8 cellular contexts compared by ENCODE assay signal in genomic region chr3:172104471-172105072, GRCh38.
DNase-seq lines count a peak whose midpoint lies in the region; ATAC-seq, FAIRE-seq and TF ChIP-seq lines count a peak whose summit lies in the region.
"Had no signal": no experiment of that assay in that cellular context is flagged by ENCODE, and none has a peak within 500 bp of the region (broad histone marks: within the 10 kb centered on the region; RNA-seq: fewer than 3 reads in every experiment).

No MANE protein-coding gene starts in this region.

- TF ChIP-seq CTCF in HFFc6 (IDR thresholded peaks at IDR 0.05) (no peak), heart left ventricle (IDR thresholded peaks at IDR 0.05) (no peak), progenitor cell of endocrine pancreas (IDR thresholded peaks at IDR 0.05; ENCODE audit: unreplicated experiment) (no peak)

- H3K27me3 ChIP-seq in heart left ventricle = no peaks in the 10 kb centered on the region

- no peak for DNase-seq in HFFc6
- peak; percentile 44 for DNase-seq in NCI-H774 (lab: John Stamatoyannopoulos, UW)
- DNase-seq in heart left ventricle = peak in 1 of 5 donors; percentile 43
- DNase-seq in progenitor cell of endocrine pancreas (ENCODE audit: low spot score, unreplicated experiment) = no peak
- no peak for DNase-seq in urothelium cell line (ENCODE audit: low spot score)
- no peak for DNase-seq in activated naive CD4-positive, alpha-beta T cell treated with anti-CD3 and anti-CD28 coated beads for 36 hours
- no peak for DNase-seq in activated naive CD4-positive, alpha-beta T cell treated with Interleukin-2 at 50 U/mL for 16 hours
- DNase-seq: SIG-M5 had no signal

- peak overlapping the region in 3 of 12 donors; percentile 15 to 35 (median 20) for H3K27ac ChIP-seq in heart left ventricle

- H3K4me1 ChIP-seq in heart left ventricle = peaks cover 9 to 94% (median 81%) of the 10 kb centered on the region in 12 donors

- CTCF ChIA-PET in activated naive CD4-positive, alpha-beta T cell treated with anti-CD3 and anti-CD28 coated beads for 36 hours (lab: Charles Lee) = interaction anchor here (0.6 to 1.0 kb wide), 3 partner anchors 69 to 1050 kb away, joined by 3 to 6 read pairs (median 4); no protein-coding TSS in a partner anchor

- peaks cover 23% of the 10 kb centered on the region; the same call in 1 of the 2 replicates for H3K36me3 Mint-ChIP-seq in HFFc6 (ENCODE audit: low read depth)
- peaks cover 7% of the 10 kb centered on the region for H3K36me3 Mint-ChIP-seq in progenitor cell of endocrine pancreas (ENCODE audit: insufficient read depth)
- peaks cover 2% of the 10 kb centered on the region for H3K36me3 Mint-ChIP-seq in activated naive CD4-positive, alpha-beta T cell treated with anti-CD3 and anti-CD28 coated beads for 36 hours (ENCODE audit: low read depth)

- TF ChIP-seq POLR2A in heart left ventricle (IDR thresholded peaks at IDR 0.05) = no peak

- no peak overlapping the region for H3K4me3 ChIP-seq in heart left ventricle

- H3K9me3 ChIP-seq in heart left ventricle = no peaks in the 10 kb centered on the region

- H3K9me3 Mint-ChIP-seq in HFFc6 (no peaks in the 10 kb centered on the region), progenitor cell of endocrine pancreas (ENCODE audit: low read depth) (no peaks in the 10 kb centered on the region)
- H3K9me3 Mint-ChIP-seq in activated naive CD4-positive, alpha-beta T cell treated with anti-CD3 and anti-CD28 coated beads for 36 hours = no peaks in the 10 kb centered on the region

- WGBS in heart left ventricle, 4 donors = 47 to 60% (median 56%) methylated on average over 2 of the region's 2 CpGs

- H3K4me3 Mint-ChIP-seq in HFFc6 (no peak overlapping the region), progenitor cell of endocrine pancreas (ENCODE audit: low read depth) (peak overlapping the region; percentile 51)
- no peak overlapping the region for H3K4me3 Mint-ChIP-seq in activated naive CD4-positive, alpha-beta T cell treated with anti-CD3 and anti-CD28 coated beads for 36 hours

- no peak for FAIRE-seq in urothelium cell line (lab: Jason Lieb, UNC)

- H3K27ac Mint-ChIP-seq in HFFc6 = peak overlapping the region; percentile 76
- peak overlapping the region; percentile 40 for H3K27ac Mint-ChIP-seq in progenitor cell of endocrine pancreas
- no peak overlapping the region for H3K27ac Mint-ChIP-seq in activated naive CD4-positive, alpha-beta T cell treated with anti-CD3 and anti-CD28 coated beads for 36 hours

- peaks cover 80% of the 10 kb centered on the region for H3K4me1 Mint-ChIP-seq in HFFc6 (ENCODE audit: low read depth)
- peaks cover 72% of the 10 kb centered on the region for H3K4me1 Mint-ChIP-seq in progenitor cell of endocrine pancreas (ENCODE audit: low read depth)
- H3K4me1 Mint-ChIP-seq in activated naive CD4-positive, alpha-beta T cell treated with anti-CD3 and anti-CD28 coated beads for 36 hours (ENCODE audit: low read depth) = peaks cover 80% of the 10 kb centered on the region

- intact Hi-C loops in heart left ventricle (cut with DNase I) = loop anchor here in 1 of 10 donors (5.0 kb wide), 1 partner anchor 33 kb away; no protein-coding TSS in a partner anchor
- intact Hi-C loops in activated naive CD4-positive, alpha-beta T cell treated with anti-CD3 and anti-CD28 coated beads for 36 hours (cut with micrococcal nuclease) = loop anchor here (5.0 to 10.0 kb wide), 3 partner anchors 478 to 930 kb away; no protein-coding TSS in a partner anchor

- H3K27me3 Mint-ChIP-seq in HFFc6 (ENCODE audit: insufficient read depth) (no peaks in the 10 kb centered on the region; the same call in 1 of the 2 replicates), progenitor cell of endocrine pancreas (no peaks in the 10 kb centered on the region)
- no peaks in the 10 kb centered on the region for H3K27me3 Mint-ChIP-seq in activated naive CD4-positive, alpha-beta T cell treated with anti-CD3 and anti-CD28 coated beads for 36 hours (ENCODE audit: low read depth)

- ATAC-seq in heart left ventricle = peak; percentile 55 to 81 (median 67)

- H3K36me3 ChIP-seq in heart left ventricle = no peaks in the 10 kb centered on the region
